In the genomic region with DNA sequence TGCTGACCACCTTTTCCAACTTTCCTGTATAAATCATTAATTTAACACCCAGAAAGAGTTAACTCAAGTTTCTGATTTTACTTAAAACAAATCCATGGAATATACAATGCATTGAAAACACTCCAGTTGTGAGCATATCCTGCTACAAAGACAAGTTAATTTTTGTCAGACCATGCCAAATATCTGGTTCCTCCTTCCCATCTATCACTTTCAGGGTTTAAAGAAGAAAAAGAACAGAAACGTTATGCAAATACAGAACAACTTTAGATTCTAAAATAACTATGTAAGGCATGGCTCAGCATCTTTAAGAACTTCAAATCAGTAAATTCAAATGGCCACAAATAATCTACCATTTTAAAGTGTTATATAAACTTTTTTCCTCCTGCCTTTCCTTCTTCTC, we compare ENCODE assay signal across 25 cellular contexts. TPM values are rescaled to one million over a fixed set of nuclear protein-coding genes. Genes with fewer than 3 reads are reported as not detected.
A peak's percentile ranks its signal among the peaks of the same experiment; 100 is the strongest.
DNase-seq lines count a peak whose midpoint lies in the region; ATAC-seq and TF ChIP-seq lines count a peak whose summit lies in the region.
"Had no signal": no experiment of that assay in that cellular context is flagged by ENCODE, and none has a peak within 500 bp of the region (broad histone marks: within the 10 kb centered on the region; RNA-seq: fewer than 3 reads in every experiment).

No MANE protein-coding gene starts in this region.

- TSS peak; percentile 15 for BruUV-seq in MCF 10A (replicated peaks; lab: Mats Ljungman, UMichigan)

- H3K9me2 ChIP-seq in hepatocyte (replicated peaks; ENCODE audit: insufficient read depth): no peaks in the 10 kb centered on the region

- no peak overlapping the region for H3K4me3 Mint-ChIP-seq in MCF 10A (ENCODE audit: unreplicated experiment)
- H3K4me3 Mint-ChIP-seq: activated B cell treated with CpG ODN at 0.5 μM for 24 hours; activated CD8-positive, alpha-beta T cell treated with anti-CD3 and anti-CD28 coated beads, Interleukin-2, amount 10 ng/mL, durations not matched to agents 7 days and 5 days; activated T-helper 17 cell treated with anti-CD3 and anti-CD28 coated beads, Interleukin-2, amount 50 U/mL, for 72 hours; nephron progenitor cell; stimulated activated naive B cell treated with anti-CD40 and anti-IgM and Interleukin-4, amounts not matched to agents 10 μg/mL and 1 μg/mL and 100 μg/mL, for 72 hours had no signal

- no peak overlapping the region for H3K9ac ChIP-seq in colonic mucosa (ENCODE audit: low read depth in 2 of 2, low read length in 2 of 2)
- H3K9ac ChIP-seq: BLaER1 had no signal

- no peaks in the 10 kb centered on the region for H3K36me3 ChIP-seq in breast epithelium
- H3K36me3 ChIP-seq in hepatocyte (replicated peaks; ENCODE audit: insufficient read depth, low read depth): no peaks in the 10 kb centered on the region
- peaks cover 9% of the 10 kb centered on the region for H3K36me3 ChIP-seq in colonic mucosa

- H3K4me1 Mint-ChIP-seq in MCF 10A (ENCODE audit: insufficient read depth, unreplicated experiment): no peaks in the 10 kb centered on the region
- H3K4me1 Mint-ChIP-seq: nephron progenitor cell had no signal

- no peak overlapping the region for H3K4me2 ChIP-seq in hepatocyte
- H3K4me2 ChIP-seq: BLaER1 had no signal

- TF ChIP-seq CTCF in MCF 10A (IDR thresholded peaks at IDR 0.05; ENCODE audit: unreplicated experiment) (no peak), breast epithelium (IDR thresholded peaks at IDR 0.05) (no peak), hepatocyte (IDR thresholded peaks at IDR 0.05; ENCODE audit: poor library complexity) (no peak), colonic mucosa (IDR thresholded peaks at IDR 0.05) (no peak)

- TF ChIP-seq POLR2A in breast epithelium (IDR thresholded peaks at IDR 0.05): no peak

- DNase-seq in MCF 10A (ENCODE audit: unreplicated experiment) (no peak), breast epithelium (ENCODE audit: low spot score in 2 of 2) (no peak), hepatocyte (ENCODE audit: low spot score) (no peak), colonic mucosa (no peak), HCEC 1CT (no peak)
- no peak for DNase-seq in stimulated activated naive CD4-positive, alpha-beta T cell (lab: John Stamatoyannopoulos, UW)
- DNase-seq: 8988T; activated B cell treated with CpG ODN at 0.5 μM for 24 hours; activated CD8-positive, alpha-beta T cell treated with anti-CD3 and anti-CD28 coated beads, Interleukin-2, amount 10 ng/mL, durations not matched to agents 7 days and 5 days; DMS53; effector CD4-positive, alpha-beta T cell; heart right ventricle; islet precursor cell; mesenchymal stem cell; MG63; NCI-H187 treated with DMSO at 0.1 percent for 48 hours; nephron progenitor cell; Right ventricle myocardium superior; stimulated activated CD4-positive, alpha-beta T cell treated with anti-CD3 and anti-CD28 coated beads, Interleukin-12 subunit alpha, Interleukin-12 subunit beta, amount 100 ng/mL, for 4 hours; stimulated activated naive B cell treated with anti-CD40 and anti-IgM and Interleukin-4, amounts not matched to agents 10 μg/mL and 1 μg/mL and 100 μg/mL, for 72 hours had no signal

- H3K27me3 Mint-ChIP-seq in MCF 10A (ENCODE audit: insufficient read depth, unreplicated experiment): no peaks in the 10 kb centered on the region
- H3K27me3 Mint-ChIP-seq: activated B cell treated with CpG ODN at 0.5 μM for 24 hours; activated T-helper 17 cell treated with anti-CD3 and anti-CD28 coated beads, Interleukin-2, amount 50 U/mL, for 72 hours; stimulated activated naive B cell treated with anti-CD40 and anti-IgM and Interleukin-4, amounts not matched to agents 10 μg/mL and 1 μg/mL and 100 μg/mL, for 72 hours had no signal

- intact Hi-C loops in MCF 10A (cut with micrococcal nuclease) (no loop called here), breast epithelium (cut with DNase I; ENCODE audit: low total_unique reads) (no loop called here), colonic mucosa (cut with DNase I) (no loop called here)

- H3K36me3 Mint-ChIP-seq in MCF 10A (ENCODE audit: insufficient read depth, unreplicated experiment): peaks cover 52% of the 10 kb centered on the region

- no peaks in the 10 kb centered on the region for H4K20me1 ChIP-seq in hepatocyte (ENCODE audit: insufficient read depth, poor library complexity, severe bottlenecking)
- H4K20me1 ChIP-seq: BLaER1 had no signal

- H3K4me1 ChIP-seq in breast epithelium (no peaks in the 10 kb centered on the region), hepatocyte (ENCODE audit: insufficient read depth) (no peaks in the 10 kb centered on the region), colonic mucosa (no peaks in the 10 kb centered on the region)
- H3K4me1 ChIP-seq: BLaER1, tibial nerve had no signal

- ATAC-seq in GM21528 (IDR thresholded peaks at IDR 0.05; ENCODE audit: low FRiP score, unreplicated experiment) (peak; percentile 64), HG03066 (IDR thresholded peaks at IDR 0.05; ENCODE audit: low read depth, unreplicated experiment) (peak; percentile 72)
- ATAC-seq: activated CD8-positive, alpha-beta T cell treated with anti-CD3 and anti-CD28 coated beads, Interleukin-2, amount 10 ng/mL, durations not matched to agents 7 days and 5 days; activated T-helper 17 cell treated with anti-CD3 and anti-CD28 coated beads, Interleukin-2, amount 50 U/mL, for 72 hours; heart right ventricle; stimulated activated naive B cell treated with anti-CD40 and anti-IgM and Interleukin-4, amounts not matched to agents 10 μg/mL and 1 μg/mL and 100 μg/mL, for 72 hours had no signal

- H2AFZ ChIP-seq in hepatocyte: no peak overlapping the region

- H3K79me2 ChIP-seq in hepatocyte: no peaks in the 10 kb centered on the region

- CTCF ChIA-PET in MCF 10A (lab: Yijun Ruan, JAX): no interaction called here

- POLR2A ChIA-PET in MCF 10A (lab: Yijun Ruan, JAX): interaction anchor here (0.7 kb wide), 1 partner anchor 53 kb away, joined by 3 read pairs; no protein-coding TSS in a partner anchor

- no peak overlapping the region for H3K27ac Mint-ChIP-seq in MCF 10A (ENCODE audit: low read depth, unreplicated experiment)
- H3K27ac Mint-ChIP-seq: activated B cell treated with CpG ODN at 0.5 μM for 24 hours; activated CD8-positive, alpha-beta T cell treated with anti-CD3 and anti-CD28 coated beads, Interleukin-2, amount 10 ng/mL, durations not matched to agents 7 days and 5 days; activated T-helper 17 cell treated with anti-CD3 and anti-CD28 coated beads, Interleukin-2, amount 50 U/mL, for 72 hours; nephron progenitor cell; stimulated activated naive B cell treated with anti-CD40 and anti-IgM and Interleukin-4, amounts not matched to agents 10 μg/mL and 1 μg/mL and 100 μg/mL, for 72 hours had no signal

- no peaks in the 10 kb centered on the region for H3K9me3 ChIP-seq in breast epithelium
- no peaks in the 10 kb centered on the region for H3K9me3 ChIP-seq in hepatocyte (ENCODE audit: low read depth)
- no peaks in the 10 kb centered on the region for H3K9me3 ChIP-seq in colonic mucosa
- H3K9me3 ChIP-seq: BLaER1, heart right ventricle, MG63, tibial nerve had no signal

- no peak overlapping the region for H3K27ac ChIP-seq in breast epithelium
- H3K27ac ChIP-seq in hepatocyte: no peak overlapping the region
- no peak overlapping the region for H3K27ac ChIP-seq in colonic mucosa
- H3K27ac ChIP-seq: BLaER1, heart right ventricle, tibial nerve had no signal

- no peaks in the 10 kb centered on the region for H3K27me3 ChIP-seq in breast epithelium
- H3K27me3 ChIP-seq in hepatocyte: no peaks in the 10 kb centered on the region
- no peaks in the 10 kb centered on the region for H3K27me3 ChIP-seq in colonic mucosa
- H3K27me3 ChIP-seq: BLaER1, heart right ventricle, MG63, tibial nerve had no signal

- H3K4me3 ChIP-seq in breast epithelium (no peak overlapping the region), hepatocyte (no peak overlapping the region), colonic mucosa (no peak overlapping the region)
- H3K4me3 ChIP-seq: BLaER1, heart right ventricle, MG63, tibial nerve had no signal

- H3K9me3 Mint-ChIP-seq in MCF 10A (ENCODE audit: unreplicated experiment): no peaks in the 10 kb centered on the region
- H3K9me3 Mint-ChIP-seq: activated B cell treated with CpG ODN at 0.5 μM for 24 hours; activated T-helper 17 cell treated with anti-CD3 and anti-CD28 coated beads, Interleukin-2, amount 50 U/mL, for 72 hours; nephron progenitor cell; stimulated activated naive B cell treated with anti-CD40 and anti-IgM and Interleukin-4, amounts not matched to agents 10 μg/mL and 1 μg/mL and 100 μg/mL, for 72 hours had no signal

- WGBS in hepatocyte (ENCODE audit: low lambda C conversion rate, missing lambda C conversion rate): 95% methylated on average over 1 of the region's 1 CpG

RNA-seq across cellular contexts. Expression of gene MRPS31, which starts 14.9 kb away (rescaled TPM):
- 19.2 and 19.4 TPM in 2 replicates for total RNA-seq in MCF 10A (2022)
- total RNA-seq in breast epithelium: 10 to 100 TPM; 15.8 to 29.7 (median 23.3) TPM
- 30.4 and 34.6 TPM in 2 replicates for total RNA-seq in hepatocyte
- 23.7 and 27.7 TPM in 2 replicates for polyA plus RNA-seq in hepatocyte
- total RNA-seq in colonic mucosa: 10 to 100 TPM; 18.1 to 21.7 TPM

RNA-seq across cellular contexts. Expression of gene SLC25A15, which starts 33.4 kb away (rescaled TPM):
- 14.3 and 15.5 TPM in 2 replicates for total RNA-seq in MCF 10A (2022)
- total RNA-seq in breast epithelium: 10 to 100 TPM in 1 of 3 donors, 1 to 10 TPM in 2; 6.9 to 13.4 (median 7.5) TPM
- total RNA-seq in hepatocyte: 19.5 and 24.3 TPM in 2 replicates
- 9.9 and 11.5 TPM in 2 replicates for polyA plus RNA-seq in hepatocyte
- 10 to 100 TPM in 1 of 2 donors, 1 to 10 TPM in 1; 6.8 to 14.5 TPM for total RNA-seq in colonic mucosa
